In genomic region chr10:91712315-91712714, GRCh38 we compare ENCODE assay signal across 11 cellular contexts.
DNase-seq lines count a peak whose midpoint lies in the region; ATAC-seq, FAIRE-seq and TF ChIP-seq lines count a peak whose summit lies in the region.
"Had no signal": no experiment of that assay in that cellular context is flagged by ENCODE, and none has a peak within 500 bp of the region (broad histone marks: within the 10 kb centered on the region; RNA-seq: fewer than 3 reads in every experiment).

No MANE protein-coding gene starts in this region.

- H3K9me3 ChIP-seq in liver (ENCODE audit: control insufficient read depth in 4 of 4, low read length in 3 of 4): no peaks in the 10 kb centered on the region

- no peak overlapping the region for H3K4me3 Mint-ChIP-seq in activated CD4-positive, alpha-beta T cell treated with anti-CD3 and anti-CD28 coated beads, Interleukin-2, amount 10 ng/mL, durations not matched to agents 24 days and 14 days
- H3K4me3 Mint-ChIP-seq: activated T-helper 1 cell treated with anti-CD3 and anti-CD28 coated beads, Interleukin-12 subunit alpha, Interleukin-12 subunit beta, Interleukin-2, Interleukin-4 antibody, amounts not matched to agents 30 ng/mL and 10 ng/mL and 1 ng/mL, durations not matched to agents 14 hours and 24 hours and 36 hours had no signal

- no peaks in the 10 kb centered on the region for H3K36me3 Mint-ChIP-seq in activated CD4-positive, alpha-beta T cell treated with anti-CD3 and anti-CD28 coated beads, Interleukin-2, amount 10 ng/mL, durations not matched to agents 24 days and 14 days (ENCODE audit: low read depth)

- H3K27ac ChIP-seq in liver (ENCODE audit: low read depth in 1 of 2, low read length in 2 of 2): peak overlapping the region; percentile 61 to 78
- H3K27ac ChIP-seq: C4-2B had no signal

- FAIRE-seq in GM18507 (lab: Jason Lieb, UNC) (peak; percentile 60), D721Med (lab: Jason Lieb, UNC) (no peak)
- FAIRE-seq: TTC549 had no signal

- H3K27me3 ChIP-seq in liver (ENCODE audit: control insufficient read depth in 4 of 4, insufficient read depth in 4 of 4, low read length in 3 of 4): no peaks in the 10 kb centered on the region

- no peak for DNase-seq in GM18507 (ENCODE audit: extremely low spot score, insufficient read length, low read depth)
- no peak for DNase-seq in Right ventricle myocardium inferior (ENCODE audit: missing footprints)
- no peak for DNase-seq in D721Med (ENCODE audit: insufficient read length, low spot score)
- DNase-seq in activated CD4-positive, alpha-beta T cell treated with anti-CD3 and anti-CD28 coated beads, Interleukin-2, amount 10 ng/mL, durations not matched to agents 24 days and 14 days: no peak
- no peak for DNase-seq in T-helper 1 cell

- 36% methylated on average over 4 of the region's 4 CpGs for WGBS in liver

- H3K27me3 Mint-ChIP-seq in activated CD4-positive, alpha-beta T cell treated with anti-CD3 and anti-CD28 coated beads, Interleukin-2, amount 10 ng/mL, durations not matched to agents 24 days and 14 days: peaks cover 29% of the 10 kb centered on the region

- intact Hi-C loops in Right ventricle myocardium inferior (cut with DNase I): no loop called here
- intact Hi-C loops in activated CD4-positive, alpha-beta T cell treated with anti-CD3 and anti-CD28 coated beads, Interleukin-2, amount 10 ng/mL, durations not matched to agents 24 days and 14 days (cut with micrococcal nuclease): no loop called here

- ATAC-seq in GM21723 (IDR thresholded peaks at IDR 0.05; ENCODE audit: unreplicated experiment) (peak; percentile 78), HG03354 (IDR thresholded peaks at IDR 0.05; ENCODE audit: poor library complexity, severe bottlenecking, unreplicated experiment) (peak; percentile 67), Right ventricle myocardium inferior (no peak)

- H3K9ac ChIP-seq in liver (ENCODE audit: low read depth in 1 of 2, low read length in 2 of 2): peak overlapping the region; percentile 42 to 55

- no peak overlapping the region for H3K27ac Mint-ChIP-seq in activated CD4-positive, alpha-beta T cell treated with anti-CD3 and anti-CD28 coated beads, Interleukin-2, amount 10 ng/mL, durations not matched to agents 24 days and 14 days
- H3K27ac Mint-ChIP-seq: activated T-helper 1 cell treated with anti-CD3 and anti-CD28 coated beads, Interleukin-12 subunit alpha, Interleukin-12 subunit beta, Interleukin-2, Interleukin-4 antibody, amounts not matched to agents 30 ng/mL and 10 ng/mL and 1 ng/mL, durations not matched to agents 14 hours and 24 hours and 36 hours had no signal

- TF ChIP-seq CTCF in liver (IDR thresholded peaks at IDR 0.05; ENCODE audit: low read depth, low read length, missing input control) (no peak), D721Med (IDR thresholded peaks at IDR 0.05; ENCODE audit: insufficient read depth, missing control alignments) (no peak)

- H3K4me1 Mint-ChIP-seq in activated CD4-positive, alpha-beta T cell treated with anti-CD3 and anti-CD28 coated beads, Interleukin-2, amount 10 ng/mL, durations not matched to agents 24 days and 14 days: no peaks in the 10 kb centered on the region

- no peaks in the 10 kb centered on the region for H3K9me3 Mint-ChIP-seq in activated CD4-positive, alpha-beta T cell treated with anti-CD3 and anti-CD28 coated beads, Interleukin-2, amount 10 ng/mL, durations not matched to agents 24 days and 14 days
- H3K9me3 Mint-ChIP-seq: activated T-helper 1 cell treated with anti-CD3 and anti-CD28 coated beads, Interleukin-12 subunit alpha, Interleukin-12 subunit beta, Interleukin-2, Interleukin-4 antibody, amounts not matched to agents 30 ng/mL and 10 ng/mL and 1 ng/mL, durations not matched to agents 14 hours and 24 hours and 36 hours had no signal

- H3K4me1 ChIP-seq in liver (ENCODE audit: control insufficient read depth in 4 of 4, insufficient read depth in 4 of 4, low read length in 3 of 4): peaks cover 8 to 55% (median 30%) of the 10 kb centered on the region in 4 donors

- H3K4me3 ChIP-seq in liver (ENCODE audit: low read depth in 1 of 3, low read length in 3 of 3): peak overlapping the region in 2 of 3 donors; percentile 31 to 46

- no peak for TF ChIP-seq RAD21 in liver (IDR thresholded peaks at IDR 0.05)

- H3K36me3 ChIP-seq in liver (ENCODE audit: control insufficient read depth in 4 of 4, insufficient read depth in 3 of 4, low read depth in 1 of 4, low read length in 3 of 4): no peaks in the 10 kb centered on the region

TF ChIP-seq in liver, 16 proteins besides CTCF, POLR2A, EP300 and RAD21:
- TF ChIP-seq SP1 (IDR thresholded peaks at IDR 0.05): no peak
- TF ChIP-seq MAX (IDR thresholded peaks at IDR 0.05): no peak
- TF ChIP-seq ZBTB33 (IDR thresholded peaks at IDR 0.05): no peak
- TF ChIP-seq NR2F2 (IDR thresholded peaks at IDR 0.05): no peak
- TF ChIP-seq FOXA1 (IDR thresholded peaks at IDR 0.05): no peak
- no peak for TF ChIP-seq YY1 (IDR thresholded peaks at IDR 0.05)
- TF ChIP-seq REST (IDR thresholded peaks at IDR 0.05): no peak
- no peak for TF ChIP-seq HNF4A (conservative IDR thresholded peaks at IDR 0.05)
- TF ChIP-seq JUND (IDR thresholded peaks at IDR 0.05): no peak
